Comparison of ENCODE assay signal across 11 cellular contexts in genomic region chr4:120052840-120053239, GRCh38. TPM values are rescaled to one million over a fixed set of nuclear protein-coding genes. Genes with fewer than 3 reads are reported as not detected.
DNase-seq lines count a peak whose midpoint lies in the region; ATAC-seq and TF ChIP-seq lines count a peak whose summit lies in the region.
"Had no signal": no experiment of that assay in that cellular context is flagged by ENCODE, and none has a peak within 500 bp of the region (broad histone marks: within the 10 kb centered on the region; RNA-seq: fewer than 3 reads in every experiment).

No MANE protein-coding gene starts in this region.

- in situ Hi-C loops in brain microvascular endothelial cell (cut with HindIII; ENCODE audit: low pct_ligation_motif_present, low sequenced_read_pairs), result no loop called here

- H3K27ac ChIP-seq in brain microvascular endothelial cell (no peak overlapping the region), left lung (peak overlapping the region in 1 of 2 donors; percentile 36)
- H3K27ac ChIP-seq: dorsolateral prefrontal cortex had no signal

- H3K36me3 ChIP-seq in brain microvascular endothelial cell (replicated peaks) (no peaks in the 10 kb centered on the region), left lung (no peaks in the 10 kb centered on the region)

- H3K4me3 ChIP-seq in brain microvascular endothelial cell (ENCODE audit: low read depth, low read length) (no peak overlapping the region), left lung (no peak overlapping the region)
- H3K4me3 ChIP-seq: dorsolateral prefrontal cortex had no signal

- no peaks in the 10 kb centered on the region for H3K27me3 Mint-ChIP-seq in progenitor cell of endocrine pancreas
- H3K27me3 Mint-ChIP-seq: activated CD8-positive, alpha-beta T cell treated with anti-CD3 and anti-CD28 coated beads for 36 hours had no signal

- ATAC-seq in left lung (peak; percentile 43), GM18520 (IDR thresholded peaks at IDR 0.05; ENCODE audit: unreplicated experiment) (no peak)
- ATAC-seq: activated CD8-positive, alpha-beta T cell treated with anti-CD3 and anti-CD28 coated beads for 36 hours had no signal

- peaks cover 1% of the 10 kb centered on the region for H3K36me3 Mint-ChIP-seq in progenitor cell of endocrine pancreas (ENCODE audit: insufficient read depth)

- H3K4me1 ChIP-seq in left lung, result peaks cover 4 to 25% of the 10 kb centered on the region in 2 donors

- H3K27ac Mint-ChIP-seq in progenitor cell of endocrine pancreas, result no peak overlapping the region
- H3K27ac Mint-ChIP-seq: activated CD8-positive, alpha-beta T cell treated with anti-CD3 and anti-CD28 coated beads for 36 hours had no signal

- H3K9me3 Mint-ChIP-seq in progenitor cell of endocrine pancreas (ENCODE audit: low read depth), result no peaks in the 10 kb centered on the region
- H3K9me3 Mint-ChIP-seq: activated CD8-positive, alpha-beta T cell treated with anti-CD3 and anti-CD28 coated beads for 36 hours had no signal

- peaks cover 17% of the 10 kb centered on the region for H3K4me1 Mint-ChIP-seq in progenitor cell of endocrine pancreas (ENCODE audit: low read depth)

- no peaks in the 10 kb centered on the region for H3K9me3 ChIP-seq in left lung

- H3K27me3 ChIP-seq in brain microvascular endothelial cell (replicated peaks) (no peaks in the 10 kb centered on the region), left lung (no peaks in the 10 kb centered on the region)
- H3K27me3 ChIP-seq: dorsolateral prefrontal cortex had no signal

- TF ChIP-seq CTCF in brain microvascular endothelial cell (IDR thresholded peaks at IDR 0.05; ENCODE audit: low read depth, low read length, missing control alignments), result no peak
- TF ChIP-seq CTCF in left lung (IDR thresholded peaks at IDR 0.05), result no peak
- TF ChIP-seq CTCF in progenitor cell of endocrine pancreas (IDR thresholded peaks at IDR 0.05; ENCODE audit: unreplicated experiment), result no peak

- intact Hi-C loops in left lung (cut with DNase I), result loop anchor here in 1 of 2 donors (5.0 to 10.0 kb wide), 2 partner anchors 426 to 498 kb away; partner anchors contain the start of gene PDE5A

- DNase-seq in AG08396 (ENCODE audit: low spot score) (peak; percentile 56), HPDE6-E6E7 (ENCODE audit: extremely low spot score) (peak; percentile 39), brain microvascular endothelial cell (peak; percentile 96), left lung (peak in 1 of 2 donors; percentile 49), progenitor cell of endocrine pancreas (ENCODE audit: low spot score, unreplicated experiment) (no peak), SW480 (ENCODE audit: low spot score) (no peak)
- DNase-seq in stimulated activated CD4-positive, alpha-beta T cell treated with anti-CD3 and anti-CD28 coated beads, Interleukin-4, amount 100 ng/mL, for 1 hour, result no peak
- DNase-seq: activated CD8-positive, alpha-beta T cell treated with anti-CD3 and anti-CD28 coated beads for 36 hours; DMS79 treated with DMSO at 0.1 percent for 48 hours; dorsolateral prefrontal cortex had no signal

- H3K4me3 Mint-ChIP-seq in progenitor cell of endocrine pancreas (ENCODE audit: low read depth), result no peak overlapping the region
- H3K4me3 Mint-ChIP-seq: activated CD8-positive, alpha-beta T cell treated with anti-CD3 and anti-CD28 coated beads for 36 hours had no signal

RNA-seq across cellular contexts. Expression of gene MAD2L1, which starts 13.8 kb away (rescaled TPM):
- total RNA-seq in left lung (1 to 10 TPM; 6.0 to 9.0 TPM), progenitor cell of endocrine pancreas (28.1 and 32.5 TPM in 2 replicates)

Comparison
In these comparisons a context has a peak if more than half of its experiments do, and no peak if none do; other contexts are left out.
1. DNase-seq: peak in AG08396 (single experiment), HPDE6-E6E7 (single experiment) and brain microvascular endothelial cell (single experiment); none in progenitor cell of endocrine pancreas (single experiment), SW480 (single experiment) and stimulated activated CD4-positive, alpha-beta T cell treated with anti-CD3 and anti-CD28 coated beads, Interleukin-4, amount 100 ng/mL, for 1 hour (single experiment).